ENCODE assay signal across 8 cellular contexts in genomic region chr11:121236115-121237001, GRCh38. TPM values are rescaled to one million over a fixed set of nuclear protein-coding genes. Genes with fewer than 3 reads are reported as not detected.
A peak's percentile ranks its signal among the peaks of the same experiment; 100 is the strongest.
DNase-seq lines count a peak whose midpoint lies in the region; ATAC-seq and TF ChIP-seq lines count a peak whose summit lies in the region.

No MANE protein-coding gene starts in this region.

- no peaks in the 10 kb centered on the region for H3K79me2 ChIP-seq in MM.1S (ENCODE audit: low read length)

- H3K9ac ChIP-seq in MM.1S (ENCODE audit: low read length) (no peak overlapping the region), iPS-20b (ENCODE audit: low read depth, low read length) (peak overlapping the region; percentile 16; the same call in 1 of the 2 replicates)

- peaks cover 6% of the 10 kb centered on the region for H3F3A ChIP-seq in MM.1S (ENCODE audit: insufficient read depth, low read length)

- no peaks in the 10 kb centered on the region for H3K9me2 ChIP-seq in MM.1S (replicated peaks; ENCODE audit: insufficient read depth, low read length)

- H3K27me3 ChIP-seq in MM.1S (replicated peaks; ENCODE audit: insufficient read depth, low read length) (peaks cover 61% of the 10 kb centered on the region), iPS-20b (ENCODE audit: insufficient read depth, low read length) (no peaks in the 10 kb centered on the region), lower lobe of right lung (ENCODE audit: low read depth) (no peaks in the 10 kb centered on the region)

- no peak overlapping the region for H2AFZ ChIP-seq in MM.1S (ENCODE audit: low read length)

- peaks cover 13% of the 10 kb centered on the region for H3K4me1 ChIP-seq in MM.1S (ENCODE audit: low read length)
- H3K4me1 ChIP-seq in iPS-20b (ENCODE audit: insufficient read depth, low read length): peaks cover 45% of the 10 kb centered on the region
- peaks cover 8% of the 10 kb centered on the region for H3K4me1 ChIP-seq in lower lobe of right lung

- peak overlapping the region; percentile 63 for H3K4me3 ChIP-seq in MM.1S (ENCODE audit: low read length)
- 0 out of 2 replicates have a peak overlapping the region, but pooled peaks have one; percentile 17 for H3K4me3 ChIP-seq in iPS-20b (ENCODE audit: low read length)
- no peak overlapping the region for H3K4me3 ChIP-seq in lower lobe of right lung

- H3K36me3 ChIP-seq in MM.1S (replicated peaks; ENCODE audit: insufficient read depth, low read length) (no peaks in the 10 kb centered on the region), iPS-20b (ENCODE audit: insufficient read depth, low read depth, low read length) (no peaks in the 10 kb centered on the region), lower lobe of right lung (no peaks in the 10 kb centered on the region)

- H3K4me2 ChIP-seq in MM.1S (ENCODE audit: low read depth, low read length): peak overlapping the region; percentile 91

- ATAC-seq in GM18502 (IDR thresholded peaks at IDR 0.05; ENCODE audit: poor library complexity, unreplicated experiment) (peak; percentile 85), lower lobe of right lung (no peak)

- no peaks in the 10 kb centered on the region for H4K20me1 ChIP-seq in MM.1S (ENCODE audit: insufficient read depth, low read length)

- no peaks in the 10 kb centered on the region for H3K9me3 ChIP-seq in MM.1S (replicated peaks; ENCODE audit: insufficient read depth, low read length)
- no peaks in the 10 kb centered on the region for H3K9me3 ChIP-seq in iPS-20b (ENCODE audit: insufficient read depth, low read depth, low read length)
- H3K9me3 ChIP-seq in lower lobe of right lung: no peaks in the 10 kb centered on the region

- intact Hi-C loops in lower lobe of right lung (cut with DNase I): no loop called here
- intact Hi-C loops in cardiac septum (cut with DNase I): no loop called here

- TF ChIP-seq CTCF in MM.1S (IDR thresholded peaks at IDR 0.05; ENCODE audit: low read length): no peak
- TF ChIP-seq CTCF in lower lobe of right lung (IDR thresholded peaks at IDR 0.05): no peak

- DNase-seq in H4 (ENCODE audit: low spot score) (peak; percentile 68), MM.1S (peak; percentile 23), cerebellum (ENCODE audit: low spot score) (no peak), lower lobe of right lung (no peak), cardiac septum (ENCODE audit: low spot score) (no peak), NAMALWA (ENCODE audit: low spot score) (no peak)

- no peak overlapping the region for H3K27ac ChIP-seq in MM.1S (ENCODE audit: low read length)
- peak overlapping the region; percentile 4 for H3K27ac ChIP-seq in iPS-20b (ENCODE audit: low read length)
- H3K27ac ChIP-seq in lower lobe of right lung: no peak overlapping the region

RNA-seq across cellular contexts. Expression of gene SC5D, which starts 56.2 kb away (rescaled TPM):
- total RNA-seq in H4 (2014; rRNA removed; shearing (Covaris generic)): 42.0 and 46.9 TPM in 2 replicates
- total RNA-seq in cerebellum (110 TPM), lower lobe of right lung (56.0 TPM), cardiac septum (20.6 TPM)

Comparison
In these comparisons a context has a peak if more than half of its experiments do, and no peak if none do; other contexts are left out.
1. DNase-seq: peak in H4 (single experiment) and MM.1S (single experiment); none in cerebellum (single experiment), lower lobe of right lung (single experiment), cardiac septum (single experiment) and NAMALWA (single experiment).